23 cellular contexts compared by ENCODE assay signal in the genomic region with DNA sequence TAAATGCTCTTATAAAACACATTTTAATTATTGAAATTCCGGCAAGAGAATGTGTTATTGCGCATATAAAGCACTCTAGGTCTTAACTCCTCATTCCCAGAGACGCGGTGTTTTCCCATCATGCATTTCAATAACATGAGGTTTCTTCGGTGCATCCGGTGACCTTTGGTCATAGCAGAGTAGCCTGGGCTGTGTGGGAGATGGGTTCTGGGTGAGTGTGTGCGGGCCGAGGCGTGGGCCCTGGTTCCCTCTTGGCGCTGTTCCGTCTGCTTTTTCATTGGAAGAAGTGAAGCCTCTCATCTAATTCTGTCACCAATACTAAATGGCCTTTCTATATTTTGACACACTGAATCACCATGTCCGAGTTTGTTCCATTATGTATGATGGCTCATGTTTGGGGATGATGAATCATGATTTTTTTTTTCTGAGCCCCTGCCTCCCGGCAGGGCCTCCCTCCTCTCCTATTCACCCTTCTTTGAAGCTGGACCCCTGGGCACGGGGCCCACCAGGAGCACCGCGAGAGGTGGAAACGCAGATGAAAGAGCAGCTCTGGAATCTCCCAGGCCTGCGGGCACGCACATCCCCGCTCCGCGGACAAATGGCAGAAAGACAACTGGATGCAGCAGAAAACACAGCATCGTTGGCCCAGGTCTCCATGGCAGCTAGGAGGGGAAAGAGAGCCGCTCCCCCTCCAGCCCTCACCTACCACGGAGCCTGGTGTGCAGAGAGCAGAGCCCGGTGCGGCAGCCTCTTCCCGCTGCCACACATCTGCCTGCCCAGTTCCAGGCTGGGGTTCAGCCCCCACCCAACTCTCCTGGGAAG.
DNase-seq lines count a peak whose midpoint lies in the region; ATAC-seq, FAIRE-seq and TF ChIP-seq lines count a peak whose summit lies in the region.
"Had no signal": no experiment of that assay in that cellular context is flagged by ENCODE, and none has a peak within 500 bp of the region (broad histone marks: within the 10 kb centered on the region; RNA-seq: fewer than 3 reads in every experiment).

No MANE protein-coding gene starts in this region.

- H3K79me2 ChIP-seq in K562 (ENCODE audit: control insufficient read depth, insufficient read depth, low read length) = no peaks in the 10 kb centered on the region
- H3K79me2 ChIP-seq in neural progenitor cell (ENCODE audit: low read depth) = no peaks in the 10 kb centered on the region

- H2AFZ ChIP-seq in K562 (ENCODE audit: low read depth, low read length) (no peak overlapping the region), neural progenitor cell (replicated peaks) (no peak overlapping the region)

- FAIRE-seq in K562 (lab: Jason Lieb, UNC) = peak; percentile 82

- H3K36me3 Mint-ChIP-seq in neural progenitor cell (no peaks in the 10 kb centered on the region), endodermal cell (ENCODE audit: low read depth) (no peaks in the 10 kb centered on the region)
- H3K36me3 Mint-ChIP-seq: activated naive CD8-positive, alpha-beta T cell treated with anti-CD3 and anti-CD28 coated beads, Interleukin-2, amount 10 ng/mL, durations not matched to agents 7 days and 5 days; naive B cell had no signal

- H3K27ac ChIP-seq in K562 (ENCODE audit: extremely low read depth, low read depth, low read length) = no peak overlapping the region
- no peak overlapping the region for H3K27ac ChIP-seq in neural progenitor cell
- no peak overlapping the region for H3K27ac ChIP-seq in endodermal cell (ENCODE audit: low read depth, low read length)
- H3K27ac ChIP-seq: breast epithelium, KMS-11, right lobe of liver had no signal

- no peak for TF ChIP-seq CTCF in K562 (IDR thresholded peaks at IDR 0.05 in 2 of 3, conservative IDR thresholded peaks at IDR 0.05 in 1 of 3; ENCODE audit: insufficient read depth in 2 of 3, low read depth in 1 of 3, low read length in 3 of 3)
- TF ChIP-seq CTCF in neural progenitor cell (IDR thresholded peaks at IDR 0.05) = no peak
- no peak for TF ChIP-seq CTCF in endodermal cell (conservative IDR thresholded peaks at IDR 0.05)

- H3K27ac Mint-ChIP-seq in neural progenitor cell (peak overlapping the region; percentile 9), endodermal cell (no peak overlapping the region)
- H3K27ac Mint-ChIP-seq: activated CD4-positive, alpha-beta T cell treated with anti-CD3 and anti-CD28 coated beads, Interleukin-2, amount 10 ng/mL, durations not matched to agents 24 days and 14 days; activated naive CD8-positive, alpha-beta T cell treated with anti-CD3 and anti-CD28 coated beads, Interleukin-2, amount 10 ng/mL, durations not matched to agents 7 days and 5 days; T-helper 1 cell treated with Interleukin-12 subunit alpha and Interleukin-12 subunit beta and Interleukin-4 antibody, amounts not matched to agents 30 μg/mL and 1 μg/mL, for 36 hours had no signal

- H3K27me3 Mint-ChIP-seq in neural progenitor cell (ENCODE audit: insufficient read depth, low read depth) (peaks cover 5% of the 10 kb centered on the region), endodermal cell (ENCODE audit: insufficient read depth) (no peaks in the 10 kb centered on the region)
- H3K27me3 Mint-ChIP-seq: activated CD4-positive, alpha-beta T cell treated with anti-CD3 and anti-CD28 coated beads, Interleukin-2, amount 10 ng/mL, durations not matched to agents 24 days and 14 days; activated naive CD8-positive, alpha-beta T cell treated with anti-CD3 and anti-CD28 coated beads, Interleukin-2, amount 10 ng/mL, durations not matched to agents 7 days and 5 days had no signal

- POLR2A ChIA-PET in K562 (lab: Yijun Ruan, JAX) = interaction anchor here (0.7 to 1.0 kb wide), 2 partner anchors 16 to 218 kb away, joined by 3 read pairs; no protein-coding TSS in a partner anchor

- no peaks in the 10 kb centered on the region for H3K9me1 ChIP-seq in K562 (ENCODE audit: control insufficient read depth, insufficient read depth, low read length)

- no peak for TF ChIP-seq RAD21 in K562 (CRISPR knock-in tag; conservative IDR thresholded peaks at IDR 0.05 in 1 of 2, IDR thresholded peaks at IDR 0.05 in 1 of 2)

- H4K20me1 ChIP-seq in K562 (replicated peaks; ENCODE audit: control insufficient read depth, insufficient read depth, low read length) (no peaks in the 10 kb centered on the region), neural progenitor cell (ENCODE audit: low read depth) (no peaks in the 10 kb centered on the region)

- H3K36me3 ChIP-seq in NT2/D1 (ENCODE audit: insufficient read depth, insufficient read length, low read length) (no peaks in the 10 kb centered on the region), K562 (ENCODE audit: control insufficient read depth, insufficient read depth, low read length) (no peaks in the 10 kb centered on the region), neural progenitor cell (no peaks in the 10 kb centered on the region), endodermal cell (ENCODE audit: control insufficient read depth, insufficient read depth, low read length) (no peaks in the 10 kb centered on the region)
- H3K36me3 ChIP-seq: breast epithelium, right lobe of liver had no signal

- H3K4me3 Mint-ChIP-seq in neural progenitor cell (no peak overlapping the region), endodermal cell (no peak overlapping the region)
- H3K4me3 Mint-ChIP-seq: activated CD4-positive, alpha-beta T cell treated with anti-CD3 and anti-CD28 coated beads, Interleukin-2, amount 10 ng/mL, durations not matched to agents 24 days and 14 days; activated naive CD8-positive, alpha-beta T cell treated with anti-CD3 and anti-CD28 coated beads, Interleukin-2, amount 10 ng/mL, durations not matched to agents 7 days and 5 days; naive B cell; T-helper 1 cell treated with Interleukin-12 subunit alpha and Interleukin-12 subunit beta and Interleukin-4 antibody, amounts not matched to agents 30 μg/mL and 1 μg/mL, for 36 hours had no signal

- ATAC-seq in K562 = peak; percentile 47
- ATAC-seq in HG03439 (IDR thresholded peaks at IDR 0.05; ENCODE audit: unreplicated experiment) = no peak
- ATAC-seq: HCT116, right lobe of liver had no signal

- no peak overlapping the region for H3K4me3 ChIP-seq in NT2/D1 (ENCODE audit: insufficient read length, low read depth)
- no peak overlapping the region for H3K4me3 ChIP-seq in K562
- no peak overlapping the region for H3K4me3 ChIP-seq in neural progenitor cell
- H3K4me3 ChIP-seq in endodermal cell (ENCODE audit: low read length) = no peak overlapping the region
- H3K4me3 ChIP-seq: breast epithelium, right lobe of liver had no signal

- H3K4me2 ChIP-seq in K562 (ENCODE audit: insufficient read depth, low read length) (no peak overlapping the region), neural progenitor cell (no peak overlapping the region)
- H3K4me2 ChIP-seq: KMS-11 had no signal

- TF ChIP-seq POLR2A in K562 (conservative IDR thresholded peaks at IDR 0.05) = no peak

- H3K9me3 ChIP-seq in NT2/D1 (ENCODE audit: insufficient read depth, low read length) (no peaks in the 10 kb centered on the region), K562 (replicated peaks; ENCODE audit: control insufficient read depth, insufficient read depth, low read depth, low read length) (no peaks in the 10 kb centered on the region), neural progenitor cell (ENCODE audit: low read depth) (no peaks in the 10 kb centered on the region), endodermal cell (ENCODE audit: control insufficient read depth, low read length) (no peaks in the 10 kb centered on the region)
- H3K9me3 ChIP-seq: breast epithelium, right lobe of liver had no signal

- BruUV-seq in K562 (replicated peaks; lab: Mats Ljungman, UMichigan) = no TSS peak

- H3K4me1 Mint-ChIP-seq in neural progenitor cell (peaks cover 55% of the 10 kb centered on the region), endodermal cell (peaks cover 6% of the 10 kb centered on the region)
- H3K4me1 Mint-ChIP-seq: activated naive CD8-positive, alpha-beta T cell treated with anti-CD3 and anti-CD28 coated beads, Interleukin-2, amount 10 ng/mL, durations not matched to agents 7 days and 5 days had no signal

- H3K4me1 ChIP-seq in NT2/D1 (ENCODE audit: insufficient read depth, insufficient read length) (peaks cover 14% of the 10 kb centered on the region), K562 (replicated peaks in 1 of 2; ENCODE audit: control insufficient read depth in 2 of 2, insufficient read depth in 2 of 2, low read length in 2 of 2) (peaks cover 5 to 31% of the 10 kb centered on the region in 2 experiments; a peak in 3 of 5 replicates), neural progenitor cell (peaks cover 10% of the 10 kb centered on the region), endodermal cell (ENCODE audit: control insufficient read depth, insufficient read depth, low read length) (no peaks in the 10 kb centered on the region)
- H3K4me1 ChIP-seq: breast epithelium, right lobe of liver had no signal

- DNase-seq in ELR (ENCODE audit: low read depth) (peak; percentile 20), NT2/D1 (ENCODE audit: low read depth, low spot score) (no peak), K562 (ENCODE audit: extremely low read depth in 1 of 4, low spot score in 3 of 4) (peak; percentile 34 to 42 (median 38)), neural progenitor cell (ENCODE audit: low spot score) (no peak), endodermal cell (no peak), 8988T (no peak)
- DNase-seq: activated CD4-positive, alpha-beta T cell treated with anti-CD3 and anti-CD28 coated beads, Interleukin-2, amount 10 ng/mL, durations not matched to agents 24 days and 14 days; activated naive CD8-positive, alpha-beta T cell treated with anti-CD3 and anti-CD28 coated beads, Interleukin-2, amount 10 ng/mL, durations not matched to agents 7 days and 5 days; cortex of kidney; kidney glomerular epithelial cell; mesenchymal stem cell; naive B cell; NCI-H1694 treated with DMSO at 0.1 percent for 48 hours; NCI-H345; NCI-H774; SIG-M5; stimulated activated CD4-positive, alpha-beta T cell treated with anti-CD3 and anti-CD28 coated beads, Interleukin-15, amount 100 ng/mL, for 24 hours had no signal

- no peaks in the 10 kb centered on the region for H3F3A ChIP-seq in neural progenitor cell (ENCODE audit: low read depth)

- H3K9ac ChIP-seq in NT2/D1 (ENCODE audit: insufficient read length, low read depth) (peak overlapping the region; percentile 32), K562 (ENCODE audit: insufficient read depth in 1 of 2, low read depth in 2 of 2, low read length in 2 of 2) (peak overlapping the region in 1 of 2 experiments; percentile 30; a peak in 1 of 4 replicates), neural progenitor cell (no peak overlapping the region), endodermal cell (ENCODE audit: extremely low read depth, low read length, poor library complexity, severe bottlenecking) (no peak overlapping the region)
- H3K9ac ChIP-seq: KMS-11 had no signal

- WGBS in K562 (ENCODE audit: insufficient coverage, low coverage, missing lambda C conversion rate) = 49% methylated on average over 23 of the region's 28 CpGs
- WGBS in endodermal cell (ENCODE audit: insufficient coverage in 1 of 2, insufficient read length in 1 of 2), 2 experiments = 89 to 94% methylated on average over 3 to 28 of the region's 28 CpGs

- intact Hi-C loops in K562 (cut with micrococcal nuclease) = no loop called here

- H3K9me3 Mint-ChIP-seq in neural progenitor cell (no peaks in the 10 kb centered on the region), endodermal cell (no peaks in the 10 kb centered on the region)
- H3K9me3 Mint-ChIP-seq: activated CD4-positive, alpha-beta T cell treated with anti-CD3 and anti-CD28 coated beads, Interleukin-2, amount 10 ng/mL, durations not matched to agents 24 days and 14 days; activated naive CD8-positive, alpha-beta T cell treated with anti-CD3 and anti-CD28 coated beads, Interleukin-2, amount 10 ng/mL, durations not matched to agents 7 days and 5 days; naive B cell; T-helper 1 cell treated with Interleukin-12 subunit alpha and Interleukin-12 subunit beta and Interleukin-4 antibody, amounts not matched to agents 30 μg/mL and 1 μg/mL, for 36 hours had no signal

- no peak for TF ChIP-seq EP300 in K562 (IDR thresholded peaks at IDR 0.05; ENCODE audit: low read length)

- CTCF ChIA-PET in K562 (lab: Yijun Ruan, JAX; ENCODE audit: low intra/inter-chr PET ratio) = no interaction called here

- in situ Hi-C loops in K562 (cut with MboI) = no loop called here

- H3K27me3 ChIP-seq in NT2/D1 (ENCODE audit: insufficient read depth, insufficient read length) (no peaks in the 10 kb centered on the region), K562 (ENCODE audit: control insufficient read depth in 2 of 2, insufficient read depth in 2 of 2, low read length in 2 of 2) (peaks cover 0 to 6% of the 10 kb centered on the region in 2 experiments; a peak in 1 of 5 replicates), neural progenitor cell (no peaks in the 10 kb centered on the region), endodermal cell (ENCODE audit: control insufficient read depth, insufficient read depth, low read length, poor library complexity, severe bottlenecking) (no peaks in the 10 kb centered on the region)
- H3K27me3 ChIP-seq: breast epithelium, right lobe of liver had no signal

Comparison
In these comparisons a context has a peak if more than half of its experiments do, and no peak if none do; other contexts are left out.
1. DNase-seq: peak in ELR (single experiment) and K562 (4 of 4); none in NT2/D1 (single experiment), neural progenitor cell (single experiment), endodermal cell (single experiment) and 8988T (single experiment).